Comparison of ENCODE assay signal across 1 cellular context in the genomic region with DNA sequence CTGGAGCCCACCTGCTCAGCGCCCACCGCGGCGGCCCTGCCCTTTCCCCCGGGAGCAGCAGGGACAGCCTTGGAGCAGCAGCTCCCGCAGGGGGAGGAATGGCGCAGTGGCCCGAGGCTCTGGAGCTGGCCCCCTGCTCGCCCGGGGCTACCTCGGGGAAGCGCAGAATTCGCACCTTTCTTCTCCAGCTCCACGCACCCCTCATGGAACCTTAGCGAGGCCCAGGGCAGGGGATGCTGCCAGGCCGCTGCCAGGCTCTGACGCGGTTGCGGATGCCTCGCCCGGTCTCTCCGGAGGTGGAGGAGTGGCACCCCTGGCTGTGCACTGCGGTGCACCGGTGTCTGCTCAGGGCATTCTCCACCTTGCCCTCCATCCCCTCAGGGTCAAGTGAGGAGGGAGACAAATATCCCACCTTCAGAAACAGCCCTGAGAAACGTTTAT.
TF ChIP-seq lines count a peak whose summit lies in the region.

No MANE protein-coding gene starts in this region.

TF ChIP-seq in H1, 55 proteins besides CTCF, POLR2A, EP300 and RAD21 (continued from another document):
- TF ChIP-seq, protein P1, sequence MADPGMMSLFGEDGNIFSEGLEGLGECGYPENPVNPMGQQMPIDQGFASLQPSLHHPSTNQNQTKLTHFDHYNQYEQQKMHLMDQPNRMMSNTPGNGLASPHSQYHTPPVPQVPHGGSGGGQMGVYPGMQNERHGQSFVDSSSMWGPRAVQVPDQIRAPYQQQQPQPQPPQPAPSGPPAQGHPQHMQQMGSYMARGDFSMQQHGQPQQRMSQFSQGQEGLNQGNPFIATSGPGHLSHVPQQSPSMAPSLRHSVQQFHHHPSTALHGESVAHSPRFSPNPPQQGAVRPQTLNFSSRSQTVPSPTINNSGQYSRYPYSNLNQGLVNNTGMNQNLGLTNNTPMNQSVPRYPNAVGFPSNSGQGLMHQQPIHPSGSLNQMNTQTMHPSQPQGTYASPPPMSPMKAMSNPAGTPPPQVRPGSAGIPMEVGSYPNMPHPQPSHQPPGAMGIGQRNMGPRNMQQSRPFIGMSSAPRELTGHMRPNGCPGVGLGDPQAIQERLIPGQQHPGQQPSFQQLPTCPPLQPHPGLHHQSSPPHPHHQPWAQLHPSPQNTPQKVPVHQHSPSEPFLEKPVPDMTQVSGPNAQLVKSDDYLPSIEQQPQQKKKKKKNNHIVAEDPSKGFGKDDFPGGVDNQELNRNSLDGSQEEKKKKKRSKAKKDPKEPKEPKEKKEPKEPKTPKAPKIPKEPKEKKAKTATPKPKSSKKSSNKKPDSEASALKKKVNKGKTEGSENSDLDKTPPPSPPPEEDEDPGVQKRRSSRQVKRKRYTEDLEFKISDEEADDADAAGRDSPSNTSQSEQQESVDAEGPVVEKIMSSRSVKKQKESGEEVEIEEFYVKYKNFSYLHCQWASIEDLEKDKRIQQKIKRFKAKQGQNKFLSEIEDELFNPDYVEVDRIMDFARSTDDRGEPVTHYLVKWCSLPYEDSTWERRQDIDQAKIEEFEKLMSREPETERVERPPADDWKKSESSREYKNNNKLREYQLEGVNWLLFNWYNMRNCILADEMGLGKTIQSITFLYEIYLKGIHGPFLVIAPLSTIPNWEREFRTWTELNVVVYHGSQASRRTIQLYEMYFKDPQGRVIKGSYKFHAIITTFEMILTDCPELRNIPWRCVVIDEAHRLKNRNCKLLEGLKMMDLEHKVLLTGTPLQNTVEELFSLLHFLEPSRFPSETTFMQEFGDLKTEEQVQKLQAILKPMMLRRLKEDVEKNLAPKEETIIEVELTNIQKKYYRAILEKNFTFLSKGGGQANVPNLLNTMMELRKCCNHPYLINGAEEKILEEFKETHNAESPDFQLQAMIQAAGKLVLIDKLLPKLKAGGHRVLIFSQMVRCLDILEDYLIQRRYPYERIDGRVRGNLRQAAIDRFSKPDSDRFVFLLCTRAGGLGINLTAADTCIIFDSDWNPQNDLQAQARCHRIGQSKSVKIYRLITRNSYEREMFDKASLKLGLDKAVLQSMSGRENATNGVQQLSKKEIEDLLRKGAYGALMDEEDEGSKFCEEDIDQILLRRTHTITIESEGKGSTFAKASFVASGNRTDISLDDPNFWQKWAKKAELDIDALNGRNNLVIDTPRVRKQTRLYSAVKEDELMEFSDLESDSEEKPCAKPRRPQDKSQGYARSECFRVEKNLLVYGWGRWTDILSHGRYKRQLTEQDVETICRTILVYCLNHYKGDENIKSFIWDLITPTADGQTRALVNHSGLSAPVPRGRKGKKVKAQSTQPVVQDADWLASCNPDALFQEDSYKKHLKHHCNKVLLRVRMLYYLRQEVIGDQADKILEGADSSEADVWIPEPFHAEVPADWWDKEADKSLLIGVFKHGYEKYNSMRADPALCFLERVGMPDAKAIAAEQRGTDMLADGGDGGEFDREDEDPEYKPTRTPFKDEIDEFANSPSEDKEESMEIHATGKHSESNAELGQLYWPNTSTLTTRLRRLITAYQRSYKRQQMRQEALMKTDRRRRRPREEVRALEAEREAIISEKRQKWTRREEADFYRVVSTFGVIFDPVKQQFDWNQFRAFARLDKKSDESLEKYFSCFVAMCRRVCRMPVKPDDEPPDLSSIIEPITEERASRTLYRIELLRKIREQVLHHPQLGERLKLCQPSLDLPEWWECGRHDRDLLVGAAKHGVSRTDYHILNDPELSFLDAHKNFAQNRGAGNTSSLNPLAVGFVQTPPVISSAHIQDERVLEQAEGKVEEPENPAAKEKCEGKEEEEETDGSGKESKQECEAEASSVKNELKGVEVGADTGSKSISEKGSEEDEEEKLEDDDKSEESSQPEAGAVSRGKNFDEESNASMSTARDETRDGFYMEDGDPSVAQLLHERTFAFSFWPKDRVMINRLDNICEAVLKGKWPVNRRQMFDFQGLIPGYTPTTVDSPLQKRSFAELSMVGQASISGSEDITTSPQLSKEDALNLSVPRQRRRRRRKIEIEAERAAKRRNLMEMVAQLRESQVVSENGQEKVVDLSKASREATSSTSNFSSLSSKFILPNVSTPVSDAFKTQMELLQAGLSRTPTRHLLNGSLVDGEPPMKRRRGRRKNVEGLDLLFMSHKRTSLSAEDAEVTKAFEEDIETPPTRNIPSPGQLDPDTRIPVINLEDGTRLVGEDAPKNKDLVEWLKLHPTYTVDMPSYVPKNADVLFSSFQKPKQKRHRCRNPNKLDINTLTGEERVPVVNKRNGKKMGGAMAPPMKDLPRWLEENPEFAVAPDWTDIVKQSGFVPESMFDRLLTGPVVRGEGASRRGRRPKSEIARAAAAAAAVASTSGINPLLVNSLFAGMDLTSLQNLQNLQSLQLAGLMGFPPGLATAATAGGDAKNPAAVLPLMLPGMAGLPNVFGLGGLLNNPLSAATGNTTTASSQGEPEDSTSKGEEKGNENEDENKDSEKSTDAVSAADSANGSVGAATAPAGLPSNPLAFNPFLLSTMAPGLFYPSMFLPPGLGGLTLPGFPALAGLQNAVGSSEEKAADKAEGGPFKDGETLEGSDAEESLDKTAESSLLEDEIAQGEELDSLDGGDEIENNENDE (IDR thresholded peaks at IDR 0.05; ENCODE audit: insufficient replicate concordance, low read length): no peak
